ENCODE assay signal across 16 cellular contexts in genomic region chr20:58723628-58723984, GRCh38. TPM values are rescaled to one million over a fixed set of nuclear protein-coding genes. Genes with fewer than 3 reads are reported as not detected.
DNase-seq lines count a peak whose midpoint lies in the region; ATAC-seq, FAIRE-seq and TF ChIP-seq lines count a peak whose summit lies in the region.
"Had no signal": no experiment of that assay in that cellular context is flagged by ENCODE, and none has a peak within 500 bp of the region (broad histone marks: within the 10 kb centered on the region; RNA-seq: fewer than 3 reads in every experiment).

No MANE protein-coding gene starts in this region.

- intact Hi-C loops in activated naive CD4-positive, alpha-beta T cell treated with anti-CD3 and anti-CD28 coated beads for 36 hours (cut with micrococcal nuclease): no loop called here

- H3K4me3 Mint-ChIP-seq in activated naive CD4-positive, alpha-beta T cell treated with anti-CD3 and anti-CD28 coated beads, Interleukin-2, amount 10 ng/mL, durations not matched to agents 7 days and 5 days: no peak overlapping the region
- no peak overlapping the region for H3K4me3 Mint-ChIP-seq in activated naive CD4-positive, alpha-beta T cell treated with anti-CD3 and anti-CD28 coated beads for 36 hours
- no peak overlapping the region for H3K4me3 Mint-ChIP-seq in astrocyte (ENCODE audit: unreplicated experiment)

- H4K20me1 ChIP-seq in astrocyte (ENCODE audit: insufficient read depth, low read length): no peaks in the 10 kb centered on the region
- no peaks in the 10 kb centered on the region for H4K20me1 ChIP-seq in osteoblast (ENCODE audit: insufficient read depth, low read length)

- no peak for FAIRE-seq in astrocyte (lab: Jason Lieb, UNC)

- no peaks in the 10 kb centered on the region for H3K4me1 Mint-ChIP-seq in activated naive CD4-positive, alpha-beta T cell treated with anti-CD3 and anti-CD28 coated beads, Interleukin-2, amount 10 ng/mL, durations not matched to agents 7 days and 5 days
- no peaks in the 10 kb centered on the region for H3K4me1 Mint-ChIP-seq in activated naive CD4-positive, alpha-beta T cell treated with anti-CD3 and anti-CD28 coated beads for 36 hours (ENCODE audit: low read depth)
- H3K4me1 Mint-ChIP-seq in astrocyte (ENCODE audit: low read depth, unreplicated experiment): no peaks in the 10 kb centered on the region

- H3K27me3 Mint-ChIP-seq in activated naive CD4-positive, alpha-beta T cell treated with anti-CD3 and anti-CD28 coated beads, Interleukin-2, amount 10 ng/mL, durations not matched to agents 7 days and 5 days: peaks cover 33% of the 10 kb centered on the region
- peaks cover 24% of the 10 kb centered on the region for H3K27me3 Mint-ChIP-seq in activated naive CD4-positive, alpha-beta T cell treated with anti-CD3 and anti-CD28 coated beads for 36 hours (ENCODE audit: low read depth)
- peaks cover 33% of the 10 kb centered on the region for H3K27me3 Mint-ChIP-seq in astrocyte (ENCODE audit: low read depth, unreplicated experiment)

- H3K27ac Mint-ChIP-seq in activated naive CD4-positive, alpha-beta T cell treated with anti-CD3 and anti-CD28 coated beads, Interleukin-2, amount 10 ng/mL, durations not matched to agents 7 days and 5 days: no peak overlapping the region
- H3K27ac Mint-ChIP-seq in activated naive CD4-positive, alpha-beta T cell treated with anti-CD3 and anti-CD28 coated beads for 36 hours: no peak overlapping the region
- peak overlapping the region; percentile 6 for H3K27ac Mint-ChIP-seq in astrocyte (ENCODE audit: unreplicated experiment)

- H2AFZ ChIP-seq in astrocyte (ENCODE audit: low read depth, low read length) (no peak overlapping the region), osteoblast (ENCODE audit: low read length) (no peak overlapping the region)

- no peaks in the 10 kb centered on the region for H3K36me3 ChIP-seq in astrocyte (ENCODE audit: insufficient read depth, low read length)
- no peaks in the 10 kb centered on the region for H3K36me3 ChIP-seq in osteoblast (ENCODE audit: insufficient read depth, low read length)

- no peaks in the 10 kb centered on the region for H3K79me2 ChIP-seq in astrocyte (ENCODE audit: insufficient read depth, low read length)
- H3K79me2 ChIP-seq in osteoblast (ENCODE audit: insufficient read depth, low read length): no peaks in the 10 kb centered on the region

- H3K4me3 ChIP-seq in astrocyte (ENCODE audit: insufficient read depth, low read depth, low read length) (no peak overlapping the region), osteoblast (ENCODE audit: insufficient read depth, low read length) (no peak overlapping the region)

- TF ChIP-seq CTCF in astrocyte (IDR thresholded peaks at IDR 0.05; ENCODE audit: insufficient read depth, low read depth, low read length): no peak
- no peak for TF ChIP-seq CTCF in osteoblast (IDR thresholded peaks at IDR 0.05; ENCODE audit: extremely low read depth, low read depth, low read length)

- H3K4me1 ChIP-seq in astrocyte (ENCODE audit: insufficient read depth, low read length) (no peaks in the 10 kb centered on the region), osteoblast (ENCODE audit: insufficient read depth, low read length) (no peaks in the 10 kb centered on the region)

- H3K4me2 ChIP-seq in astrocyte (ENCODE audit: low read length) (no peak overlapping the region), osteoblast (ENCODE audit: insufficient read depth, low read length) (no peak overlapping the region)

- DNase-seq in activated naive CD4-positive, alpha-beta T cell treated with anti-CD3 and anti-CD28 coated beads, Interleukin-2, amount 10 ng/mL, durations not matched to agents 7 days and 5 days: peak; percentile 8
- DNase-seq in activated naive CD4-positive, alpha-beta T cell treated with anti-CD3 and anti-CD28 coated beads for 36 hours: no peak
- DNase-seq in astrocyte (ENCODE audit: low read depth) (no peak), osteoblast (ENCODE audit: insufficient read length, low spot score, missing footprints) (peak; percentile 19), retina (no peak)
- DNase-seq: EL, KBM-7, NCI-H1436, NCI-H2029, NCI-H2171, NCI-H446, RPMI8226 had no signal

- no peak overlapping the region for H3K9ac ChIP-seq in astrocyte (ENCODE audit: low read length)

- H3K27me3 ChIP-seq in astrocyte (ENCODE audit: insufficient read depth, low read length) (peaks cover 17% of the 10 kb centered on the region), osteoblast (ENCODE audit: insufficient read depth, low read length) (peaks cover 32% of the 10 kb centered on the region)

- no peaks in the 10 kb centered on the region for H3K36me3 Mint-ChIP-seq in activated naive CD4-positive, alpha-beta T cell treated with anti-CD3 and anti-CD28 coated beads, Interleukin-2, amount 10 ng/mL, durations not matched to agents 7 days and 5 days
- no peaks in the 10 kb centered on the region for H3K36me3 Mint-ChIP-seq in activated naive CD4-positive, alpha-beta T cell treated with anti-CD3 and anti-CD28 coated beads for 36 hours (ENCODE audit: low read depth)
- peaks cover 3% of the 10 kb centered on the region for H3K36me3 Mint-ChIP-seq in astrocyte (ENCODE audit: low read depth, unreplicated experiment)

- no peaks in the 10 kb centered on the region for H3K9me3 Mint-ChIP-seq in activated naive CD4-positive, alpha-beta T cell treated with anti-CD3 and anti-CD28 coated beads, Interleukin-2, amount 10 ng/mL, durations not matched to agents 7 days and 5 days
- H3K9me3 Mint-ChIP-seq in activated naive CD4-positive, alpha-beta T cell treated with anti-CD3 and anti-CD28 coated beads for 36 hours: no peaks in the 10 kb centered on the region
- peaks cover 8% of the 10 kb centered on the region for H3K9me3 Mint-ChIP-seq in astrocyte (ENCODE audit: unreplicated experiment)

- no peak for ATAC-seq in GM21737 (IDR thresholded peaks at IDR 0.05; ENCODE audit: unreplicated experiment)
- ATAC-seq in GM19455 (IDR thresholded peaks at IDR 0.05; ENCODE audit: unreplicated experiment): no peak
- ATAC-seq: HCT116 had no signal

- H3K27ac ChIP-seq in astrocyte (ENCODE audit: low read depth, low read length) (no peak overlapping the region), osteoblast (ENCODE audit: low read depth, low read length) (no peak overlapping the region)
- H3K27ac ChIP-seq: C4-2B had no signal

- H3K9me3 ChIP-seq in astrocyte (ENCODE audit: insufficient read depth, low read depth, low read length) (no peaks in the 10 kb centered on the region), osteoblast (ENCODE audit: low read depth, low read length) (no peaks in the 10 kb centered on the region)

- CTCF ChIA-PET in activated naive CD4-positive, alpha-beta T cell treated with anti-CD3 and anti-CD28 coated beads, Interleukin-2, amount 10 ng/mL, durations not matched to agents 7 days and 5 days (lab: Charles Lee): no interaction called here
- CTCF ChIA-PET in activated naive CD4-positive, alpha-beta T cell treated with anti-CD3 and anti-CD28 coated beads for 36 hours (lab: Charles Lee): no interaction called here

RNA-seq across cellular contexts. Expression of gene NPEPL1, which starts 31.0 kb away (rescaled TPM):
- total RNA-seq in activated naive CD4-positive, alpha-beta T cell treated with anti-CD3 and anti-CD28 coated beads for 36 hours: 10 to 100 TPM; 14.3 to 14.5 TPM
- total RNA-seq in astrocyte: 25.4 and 27.1 TPM in 2 replicates
- 26.8 and 29.7 TPM in 2 replicates for total RNA-seq in osteoblast

Comparison
In these comparisons a context has a peak if more than half of its experiments do, and no peak if none do; other contexts are left out.
1. DNase-seq: peak in activated naive CD4-positive, alpha-beta T cell treated with anti-CD3 and anti-CD28 coated beads, Interleukin-2, amount 10 ng/mL, durations not matched to agents 7 days and 5 days (single experiment) and osteoblast (single experiment); none in activated naive CD4-positive, alpha-beta T cell treated with anti-CD3 and anti-CD28 coated beads for 36 hours (single experiment), astrocyte (single experiment) and retina (single experiment).